1 cellular context compared by ENCODE assay signal in genomic region chr11:34379081-34379480, GRCh38.
TF ChIP-seq lines count a peak whose summit lies in the region.

No MANE protein-coding gene starts in this region.

TF ChIP-seq in IMR-90, 13 proteins besides CTCF, POLR2A, EP300 and RAD21:
- no peak for TF ChIP-seq NFE2L2 (IDR thresholded peaks at IDR 0.05; ENCODE audit: low read depth, low read length)
